19 cellular contexts compared by ENCODE assay signal in genomic region chr16:10388987-10389386, GRCh38. TPM values are rescaled to one million over a fixed set of nuclear protein-coding genes. Genes with fewer than 3 reads are reported as not detected.
DNase-seq lines count a peak whose midpoint lies in the region; ATAC-seq, FAIRE-seq and TF ChIP-seq lines count a peak whose summit lies in the region.
"Had no signal": no experiment of that assay in that cellular context is flagged by ENCODE, and none has a peak within 500 bp of the region (broad histone marks: within the 10 kb centered on the region; RNA-seq: fewer than 3 reads in every experiment).

No MANE protein-coding gene starts in this region.

- H3K4me3 Mint-ChIP-seq in T-cell = peak overlapping the region; percentile 35 to 94 (median 51)
- H3K4me3 Mint-ChIP-seq in stimulated activated naive CD8-positive, alpha-beta T cell treated with anti-CD3 and anti-CD28 coated beads, Interleukin-15, amount 100 ng/mL, for 72 hours = peak overlapping the region; percentile 22 to 66
- H3K4me3 Mint-ChIP-seq in activated CD4-positive, alpha-beta memory T cell treated with anti-CD3 and anti-CD28 coated beads, Interleukin-2, amount 10 ng/mL, durations not matched to agents 7 days and 5 days = no peak overlapping the region
- H3K4me3 Mint-ChIP-seq: memory B cell had no signal

- H3K27me3 Mint-ChIP-seq in T-cell = no peaks in the 10 kb centered on the region
- H3K27me3 Mint-ChIP-seq in stimulated activated naive CD8-positive, alpha-beta T cell treated with anti-CD3 and anti-CD28 coated beads, Interleukin-15, amount 100 ng/mL, for 72 hours = no peaks in the 10 kb centered on the region
- H3K27me3 Mint-ChIP-seq in activated CD4-positive, alpha-beta memory T cell treated with anti-CD3 and anti-CD28 coated beads, Interleukin-2, amount 10 ng/mL, durations not matched to agents 7 days and 5 days = no peaks in the 10 kb centered on the region
- H3K27me3 Mint-ChIP-seq: memory B cell had no signal

- H3K9me3 ChIP-seq in HepG2 (ENCODE audit: low read length) (no peaks in the 10 kb centered on the region), right lobe of liver (no peaks in the 10 kb centered on the region), K562 (replicated peaks; ENCODE audit: control insufficient read depth, insufficient read depth, low read depth, low read length) (peaks cover 8% of the 10 kb centered on the region)
- H3K9me3 ChIP-seq: HAP-1, psoas muscle, testis had no signal

- TF ChIP-seq POLR2A in HepG2 (IDR thresholded peaks at IDR 0.05; ENCODE audit: insufficient read depth in 1 of 2, low read depth in 2 of 2, low read length in 2 of 2) (no peak; a peak in 1 of 4 replicates), right lobe of liver (IDR thresholded peaks at IDR 0.05) (no peak), K562 (conservative IDR thresholded peaks at IDR 0.05) (peak; percentile 45; the same call in 1 of the 2 replicates)

- CTCF ChIA-PET in HepG2 (lab: Yijun Ruan, JAX; ENCODE audit: low intra/inter-chr PET ratio, low total read pairs) (no interaction called here), T-cell (lab: Charles Lee) (interaction anchor here (0.7 to 1.0 kb wide), 2 partner anchors 121 to 144 kb away, joined by 3 read pairs; no protein-coding TSS in a partner anchor), K562 (lab: Yijun Ruan, JAX; ENCODE audit: low intra/inter-chr PET ratio) (no interaction called here)
- CTCF ChIA-PET in activated CD4-positive, alpha-beta memory T cell treated with anti-CD3 and anti-CD28 coated beads, Interleukin-2, amount 10 ng/mL, durations not matched to agents 7 days and 5 days (lab: Charles Lee) = no interaction called here

- H3K9me1 ChIP-seq in K562 (ENCODE audit: control insufficient read depth, insufficient read depth, low read length) = no peaks in the 10 kb centered on the region

- no peak for TF ChIP-seq EP300 in HepG2 (IDR thresholded peaks at IDR 0.05; ENCODE audit: low read depth in 2 of 2, low read length in 2 of 2)
- TF ChIP-seq EP300 in HepG2 (CRISPR knock-in tag; IDR thresholded peaks at IDR 0.05; ENCODE audit: borderline replicate concordance) = no peak
- no peak; the same call in 1 of the 2 replicates for TF ChIP-seq EP300 in K562 (IDR thresholded peaks at IDR 0.05; ENCODE audit: low read length)

- ATAC-seq in HepG2 (no peak), right lobe of liver (no peak), T-cell (replicated peaks in 1 of 4) (no peak), K562 (no peak), GM18870 (IDR thresholded peaks at IDR 0.05; ENCODE audit: unreplicated experiment) (no peak)
- no peak for ATAC-seq in stimulated activated naive CD8-positive, alpha-beta T cell treated with anti-CD3 and anti-CD28 coated beads, Interleukin-15, amount 100 ng/mL, for 72 hours
- ATAC-seq: psoas muscle had no signal

- H3K9me3 Mint-ChIP-seq in T-cell = peaks cover 0 to 6% (median 0%) of the 10 kb centered on the region in 3 donors
- peaks cover 4% of the 10 kb centered on the region in 2 donors for H3K9me3 Mint-ChIP-seq in stimulated activated naive CD8-positive, alpha-beta T cell treated with anti-CD3 and anti-CD28 coated beads, Interleukin-15, amount 100 ng/mL, for 72 hours
- H3K9me3 Mint-ChIP-seq in activated CD4-positive, alpha-beta memory T cell treated with anti-CD3 and anti-CD28 coated beads, Interleukin-2, amount 10 ng/mL, durations not matched to agents 7 days and 5 days = no peaks in the 10 kb centered on the region
- H3K9me3 Mint-ChIP-seq: memory B cell had no signal

- H3K4me3 ChIP-seq in HepG2 (replicated peaks in 1 of 3; ENCODE audit: insufficient read depth in 1 of 3, low read depth in 2 of 3, low read length in 3 of 3) (no peak overlapping the region), right lobe of liver (no peak overlapping the region), K562 (peak overlapping the region; percentile 76)
- H3K4me3 ChIP-seq: HAP-1, psoas muscle had no signal

- H3K27ac Mint-ChIP-seq in T-cell = peak overlapping the region; percentile 33 to 62
- H3K27ac Mint-ChIP-seq in stimulated activated naive CD8-positive, alpha-beta T cell treated with anti-CD3 and anti-CD28 coated beads, Interleukin-15, amount 100 ng/mL, for 72 hours = peak overlapping the region in 1 of 2 donors; percentile 38
- H3K27ac Mint-ChIP-seq in activated CD4-positive, alpha-beta memory T cell treated with anti-CD3 and anti-CD28 coated beads, Interleukin-2, amount 10 ng/mL, durations not matched to agents 7 days and 5 days = no peak overlapping the region
- H3K27ac Mint-ChIP-seq: memory B cell had no signal

- peaks cover 14% of the 10 kb centered on the region; the same call in 1 of the 2 replicates for H4K20me1 ChIP-seq in HepG2 (ENCODE audit: insufficient read depth, low read length)
- peaks cover 4% of the 10 kb centered on the region; the same call in 1 of the 2 replicates for H4K20me1 ChIP-seq in K562 (replicated peaks; ENCODE audit: control insufficient read depth, insufficient read depth, low read length)

- H3K79me2 ChIP-seq in HepG2 (ENCODE audit: insufficient read depth, low read length) (peaks cover 73% of the 10 kb centered on the region), K562 (ENCODE audit: control insufficient read depth, insufficient read depth, low read length) (peaks cover 78% of the 10 kb centered on the region)

- H2AFZ ChIP-seq in HepG2 (ENCODE audit: low read length) (no peak overlapping the region), K562 (ENCODE audit: low read depth, low read length) (no peak overlapping the region)

- H3K4me1 Mint-ChIP-seq in T-cell = peaks cover 49 to 61% (median 51%) of the 10 kb centered on the region in 3 donors
- H3K4me1 Mint-ChIP-seq in stimulated activated naive CD8-positive, alpha-beta T cell treated with anti-CD3 and anti-CD28 coated beads, Interleukin-15, amount 100 ng/mL, for 72 hours = peaks cover 46% of the 10 kb centered on the region
- H3K4me1 Mint-ChIP-seq in activated CD4-positive, alpha-beta memory T cell treated with anti-CD3 and anti-CD28 coated beads, Interleukin-2, amount 10 ng/mL, durations not matched to agents 7 days and 5 days = peaks cover 37% of the 10 kb centered on the region

- intact Hi-C loops in HepG2 (cut with micrococcal nuclease; ENCODE audit: unreplicated experiment) = loop anchor here (10.0 kb wide), 1 partner anchor 346 kb away; no protein-coding TSS in a partner anchor
- intact Hi-C loops in right lobe of liver (cut with DNase I) = no loop called here
- intact Hi-C loops in K562 (cut with micrococcal nuclease) = loop anchor here (5.0 kb wide), 2 partner anchors 72 to 118 kb away; no protein-coding TSS in a partner anchor

- H3K4me2 ChIP-seq in HepG2 (ENCODE audit: low read depth, low read length) = peak overlapping the region; percentile 99
- peak overlapping the region; percentile 96 for H3K4me2 ChIP-seq in K562 (ENCODE audit: insufficient read depth, low read length)

- TF ChIP-seq RAD21 in HepG2 (CRISPR knock-in tag; IDR thresholded peaks at IDR 0.05) (no peak), K562 (CRISPR knock-in tag; conservative IDR thresholded peaks at IDR 0.05 in 1 of 2, IDR thresholded peaks at IDR 0.05 in 1 of 2) (no peak)

- peaks cover 24% of the 10 kb centered on the region for H3K36me3 Mint-ChIP-seq in T-cell
- H3K36me3 Mint-ChIP-seq in activated CD4-positive, alpha-beta memory T cell treated with anti-CD3 and anti-CD28 coated beads, Interleukin-2, amount 10 ng/mL, durations not matched to agents 7 days and 5 days (ENCODE audit: low read depth) = peaks cover 51% of the 10 kb centered on the region

- in situ Hi-C loops in HepG2 (cut with HindIII; ENCODE audit: extremely low pct_ligation_motif_present, low pct_unique_long_range_greater_than_20kb) = no loop called here
- in situ Hi-C loops in K562 (cut with MboI) = no loop called here

- TF ChIP-seq CTCF in HepG2 (CRISPR knock-in tag; IDR thresholded peaks at IDR 0.05) (no peak), right lobe of liver (IDR thresholded peaks at IDR 0.05) (no peak), K562 (IDR thresholded peaks at IDR 0.05 in 2 of 3, conservative IDR thresholded peaks at IDR 0.05 in 1 of 3; ENCODE audit: insufficient read depth in 2 of 3, low read depth in 1 of 3, low read length in 3 of 3) (no peak)

- DNase-seq in HepG2 (ENCODE audit: low spot score) = no peak
- no peak for DNase-seq in right lobe of liver
- DNase-seq in T-cell = no peak
- peak in 1 of 4 experiments; percentile 46 for DNase-seq in K562 (ENCODE audit: extremely low read depth in 1 of 4, low spot score in 3 of 4)
- DNase-seq in stimulated activated naive CD8-positive, alpha-beta T cell treated with anti-CD3 and anti-CD28 coated beads, Interleukin-15, amount 100 ng/mL, for 72 hours = no peak
- DNase-seq in activated CD4-positive, alpha-beta memory T cell treated with anti-CD3 and anti-CD28 coated beads, Interleukin-2, amount 10 ng/mL, durations not matched to agents 7 days and 5 days = no peak
- DNase-seq in NOMO-1 treated with dmso at 0.1 percent for 144 hours (lab: John Stamatoyannopoulos, UW; ENCODE audit: unreplicated experiment) = no peak
- DNase-seq: central memory CD4-positive, alpha-beta T cell; dermis blood vessel endothelial cell; GDM1; NCI-H146; NCI-H2171; NCI-H526; psoas muscle; testis had no signal

- peaks cover 68% of the 10 kb centered on the region for H3K4me1 ChIP-seq in HepG2 (ENCODE audit: insufficient read depth, low read length)
- peaks cover 0 to 13% (median 6%) of the 10 kb centered on the region in 4 donors for H3K4me1 ChIP-seq in right lobe of liver
- peaks cover 15 to 24% of the 10 kb centered on the region in 2 experiments; a peak in 4 of 5 replicates for H3K4me1 ChIP-seq in K562 (replicated peaks in 1 of 2; ENCODE audit: control insufficient read depth in 2 of 2, insufficient read depth in 2 of 2, low read length in 2 of 2)
- H3K4me1 ChIP-seq: psoas muscle, testis had no signal

- POLR2A ChIA-PET in HepG2 (lab: Yijun Ruan, JAX) (interaction anchor here (1.1 to 3.0 kb wide), 2 partner anchors 27 to 132 kb away, joined by 3 to 11 read pairs; no protein-coding TSS in a partner anchor), T-cell (lab: Charles Lee) (interaction anchor here (0.6 kb wide), 2 partner anchors 75 to 349 kb away, joined by 3 to 4 read pairs; no protein-coding TSS in a partner anchor), K562 (lab: Yijun Ruan, JAX) (interaction anchor here (1.1 to 1.8 kb wide), 3 partner anchors 8 to 26 kb away, joined by 3 to 7 read pairs (median 7); no protein-coding TSS in a partner anchor)
- POLR2A ChIA-PET in activated CD4-positive, alpha-beta memory T cell treated with anti-CD3 and anti-CD28 coated beads, Interleukin-2, amount 10 ng/mL, durations not matched to agents 7 days and 5 days (lab: Charles Lee) = no interaction called here

- FAIRE-seq in HepG2 (lab: Jason Lieb, UNC) = no peak
- FAIRE-seq in K562 (lab: Jason Lieb, UNC) = no peak
- FAIRE-seq: astrocyte had no signal

- H3K9ac ChIP-seq in HepG2 (ENCODE audit: insufficient read depth, low read depth, low read length) (no peak overlapping the region), K562 (ENCODE audit: insufficient read depth in 1 of 2, low read depth in 2 of 2, low read length in 2 of 2) (peak overlapping the region in 1 of 2 experiments; percentile 92; a peak in 2 of 4 replicates)

- H3K27ac ChIP-seq in HepG2 (ENCODE audit: extremely low read length, insufficient read depth, low read length) = no peak overlapping the region
- H3K27ac ChIP-seq in right lobe of liver = no peak overlapping the region
- H3K27ac ChIP-seq in K562 (ENCODE audit: extremely low read depth, low read depth, low read length) = peak overlapping the region; percentile 92
- H3K27ac ChIP-seq: psoas muscle had no signal

- H3K36me3 ChIP-seq in HepG2 (replicated peaks in 1 of 2; ENCODE audit: control insufficient read depth in 1 of 2, insufficient read depth in 2 of 2, low read length in 2 of 2) (peaks cover 0 to 6% of the 10 kb centered on the region in 2 experiments; a peak in 2 of 5 replicates), right lobe of liver (no peaks in the 10 kb centered on the region), K562 (ENCODE audit: control insufficient read depth, insufficient read depth, low read length) (peaks cover 52% of the 10 kb centered on the region)

- 78% methylated on average over 5 of the region's 5 CpGs for whole genome bisulfite sequencing in HepG2 (ENCODE audit: low lambda C conversion rate)
- 54% methylated on average over 4 of the region's 5 CpGs for WGBS in right lobe of liver (ENCODE audit: insufficient coverage, low coverage, low lambda C conversion rate, missing lambda C conversion rate)
- under 1% methylated on average over 5 of the region's 5 CpGs for WGBS in K562 (ENCODE audit: insufficient coverage, low coverage, missing lambda C conversion rate)

- TSS peak; percentile 1 for BruUV-seq in HepG2 (replicated peaks; lab: Mats Ljungman, UMichigan)
- BruUV-seq in K562 (replicated peaks; lab: Mats Ljungman, UMichigan) = TSS peak; percentile 1

- no peaks in the 10 kb centered on the region; a peak in 1 of 5 replicates for H3K27me3 ChIP-seq in HepG2 (ENCODE audit: control insufficient read depth in 1 of 2, insufficient read depth in 2 of 2, low read length in 2 of 2)
- H3K27me3 ChIP-seq in right lobe of liver = no peaks in the 10 kb centered on the region
- no peaks in the 10 kb centered on the region for H3K27me3 ChIP-seq in K562 (ENCODE audit: control insufficient read depth in 2 of 2, insufficient read depth in 2 of 2, low read length in 2 of 2)
- H3K27me3 ChIP-seq: testis had no signal

RNA-seq across cellular contexts. Expression of gene ATF7IP2, which starts 3.1 kb away (rescaled TPM):
- total RNA-seq in HepG2 (2016; rRNA removed; fragmentation: Illumina TruSeq; extraction: Trizol) (98.1 and 117 TPM in 2 replicates), right lobe of liver (10 to 100 TPM; 13.0 to 42.8 (median 24.0) TPM), T-cell (10 to 100 TPM; 49.1 to 97.1 (median 56.7) TPM), K562 (2014; rRNA removed) (107 and 134 TPM in 2 replicates), K562 (2014; rRNA removed; fragmentation: Illumina TruSeq; extraction: Trizol) (196 and 231 TPM in 2 replicates), K562 (2015; rRNA removed; fragmentation: Illumina TruSeq; extraction: Trizol) (156 and 162 TPM in 2 replicates), K562 (2021) (131 and 138 TPM in 2 replicates)
- 101 and 109 TPM in 2 replicates for total RNA-seq in HepG2 (2016; cell fraction: cytosol; rRNA removed; fragmentation: Illumina TruSeq; extraction: Trizol; ENCODE audit: low read depth)
- 106 and 115 TPM in 2 replicates for total RNA-seq in HepG2 (2016; cell fraction: insoluble cytoplasmic fraction; rRNA removed; fragmentation: Illumina TruSeq; extraction: Trizol)
- 107 and 129 TPM in 2 replicates for total RNA-seq in HepG2 (2016; cell fraction: membrane; rRNA removed; fragmentation: Illumina TruSeq; extraction: Trizol)
- 161 and 171 TPM in 2 replicates for total RNA-seq in HepG2 (2016; cell fraction: nucleus; rRNA removed; fragmentation: Illumina TruSeq; extraction: Trizol)
- polyA plus RNA-seq in HepG2 (2011; rRNA removed) (128 and 217 TPM in 2 replicates), K562 (2011; rRNA removed) (152 and 185 TPM in 2 replicates), K562 (2014; fragmentation: Illumina TruSeq; extraction: Trizol) (214 and 273 TPM in 2 replicates), K562 (2014; fragmentation: Nextera tagmentation; extraction: Ambion mirVana) (100 to 1,000 TPM; 352 to 511 TPM), K562 (2014; rRNA removed) (449 and 515 TPM in 2 replicates)
- polyA plus RNA-seq in HepG2 (2011; cell fraction: cytosol; rRNA removed) = 62.4 and 72.6 TPM in 2 replicates
- 208 and 219 TPM in 2 replicates for polyA plus RNA-seq in HepG2 (2011; cell fraction: nucleus; rRNA removed)
- 35.1 and 53.6 TPM in 2 replicates for polyA plus RNA-seq in HepG2 (2012)
- polyA plus RNA-seq in HepG2 (2016; cell fraction: cytosol; fragmentation: Illumina TruSeq; extraction: Trizol; ENCODE audit: low read depth) = 30.6 and 34.0 TPM in 2 replicates
- polyA plus RNA-seq in HepG2 (2016; cell fraction: insoluble cytoplasmic fraction; fragmentation: Illumina TruSeq; extraction: Trizol; ENCODE audit: low read depth) = 100 and 111 TPM in 2 replicates
- 46.8 and 54.0 TPM in 2 replicates for polyA plus RNA-seq in HepG2 (2016; cell fraction: membrane; fragmentation: Illumina TruSeq; extraction: Trizol; ENCODE audit: low read depth)
- polyA plus RNA-seq in HepG2 (2016; cell fraction: nucleus; fragmentation: Illumina TruSeq; extraction: Trizol; ENCODE audit: insufficient read depth, low read depth) = 251 and 257 TPM in 2 replicates
- 0.33 and 64.9 TPM in 2 replicates for polyA minus RNA-seq in HepG2 (2011; rRNA and poly(A)+ RNA removed; ENCODE audit: low replicate concordance)
- polyA minus RNA-seq in HepG2 (2011; cell fraction: cytosol; rRNA and poly(A)+ RNA removed) = 15.6 and 16.1 TPM in 2 replicates
- 264 and 280 TPM in 2 replicates for polyA minus RNA-seq in HepG2 (2011; cell fraction: nucleus; rRNA and poly(A)+ RNA removed)
- total RNA-seq in K562 (2011; cell fraction: chromatin; rRNA removed; ENCODE audit: low replicate concordance) = 246 and 608 TPM in 2 replicates
- total RNA-seq in K562 (2011; cell fraction: nucleolus; rRNA removed) = 106 and 143 TPM in 2 replicates
- total RNA-seq in K562 (2011; cell fraction: nucleoplasm; rRNA removed) = 321 and 392 TPM in 2 replicates
- 52.5 and 114 TPM in 2 replicates for polyA plus RNA-seq in K562 (2011; cell fraction: cytosol; rRNA removed)
- 181 and 232 TPM in 2 replicates for polyA plus RNA-seq in K562 (2011; cell fraction: nucleus; rRNA removed)
- 165 and 294 TPM in 2 replicates for polyA plus RNA-seq in K562 (2012)
- polyA minus RNA-seq in K562 (2011; rRNA and poly(A)+ RNA removed) = 177 and 221 TPM in 2 replicates
- 16.4 and 17.5 TPM in 2 replicates for polyA minus RNA-seq in K562 (2011; cell fraction: cytosol; rRNA and poly(A)+ RNA removed)
- 56.8 and 112 TPM in 2 replicates for polyA minus RNA-seq in K562 (2011; cell fraction: nucleus; rRNA and poly(A)+ RNA removed)
- 10 to 100 TPM; 21.8 to 23.6 TPM for total RNA-seq in activated CD4-positive, alpha-beta memory T cell treated with anti-CD3 and anti-CD28 coated beads, Interleukin-2, amount 10 ng/mL, durations not matched to agents 7 days and 5 days

Comparison
In these comparisons a context has a peak if more than half of its experiments do, and no peak if none do; other contexts are left out.
1. intact Hi-C loops: an anchor here in HepG2 (10.0 kb wide) and K562 (5.0 kb wide); none called in right lobe of liver.
2. CTCF ChIA-PET loops: an anchor here in T-cell (0.7 to 1.0 kb wide); none called in HepG2, K562 and activated CD4-positive, alpha-beta memory T cell treated with anti-CD3 and anti-CD28 coated beads, Interleukin-2, amount 10 ng/mL, durations not matched to agents 7 days and 5 days.
3. Of the 241 proteins assayed by ChIP-seq in both HepG2 and K562: peak only in HepG2: RBFOX2; only in K562: ADNP, DPF2, NCOR1, POLR2A and RFX1; in both: none; in neither: 235.